Comparison of ENCODE assay signal across 8 cellular contexts in the genomic region with DNA sequence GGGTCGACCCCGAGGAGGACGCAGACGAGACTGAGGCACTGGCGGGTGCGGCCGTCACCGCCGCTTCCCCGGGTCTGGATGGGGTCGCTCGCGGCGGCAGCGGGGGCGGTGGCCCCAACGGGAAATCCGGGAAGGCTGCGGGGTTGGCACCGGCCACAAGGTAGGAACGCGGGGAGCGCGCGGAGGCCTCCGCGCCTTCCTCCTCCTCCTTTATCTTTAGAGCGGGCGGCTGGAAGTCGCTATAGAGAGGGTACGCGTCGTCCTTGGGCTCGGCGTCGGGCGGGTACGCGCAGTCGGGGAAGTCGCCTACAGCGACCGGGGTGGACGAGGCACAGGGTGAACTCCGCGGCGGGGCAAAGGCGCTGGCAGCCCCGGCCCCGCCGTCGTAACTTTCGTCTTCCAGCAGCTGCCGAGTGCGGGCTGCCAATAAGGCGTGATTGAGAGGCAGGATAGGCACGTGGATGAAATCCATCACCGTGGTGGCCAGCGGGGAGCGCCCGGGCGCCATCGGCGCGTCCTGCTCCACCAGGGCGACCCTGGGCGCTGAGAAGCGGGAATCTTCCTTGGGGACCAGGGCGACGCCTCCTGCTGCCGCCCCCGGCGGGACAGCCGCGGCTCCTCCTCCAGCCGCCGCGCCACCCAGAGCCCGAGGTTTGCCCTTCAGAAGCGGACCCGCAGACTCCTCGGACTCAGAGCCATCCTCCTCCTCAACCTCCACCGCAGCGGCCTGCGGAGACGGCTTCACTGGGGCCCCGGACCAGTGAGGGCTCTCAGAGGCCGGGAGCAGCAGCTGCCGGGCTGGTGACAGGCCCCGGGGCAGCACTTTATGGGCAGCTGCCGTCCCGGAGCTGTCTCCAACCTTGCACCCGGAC. TPM values are rescaled to one million over a fixed set of nuclear protein-coding genes. Genes with fewer than 3 reads are reported as not detected.
DNase-seq lines count a peak whose midpoint lies in the region; ATAC-seq, FAIRE-seq and TF ChIP-seq lines count a peak whose summit lies in the region.

No MANE protein-coding gene starts in this region.

- H3K27me3 Mint-ChIP-seq in endothelial cell (ENCODE audit: unreplicated experiment): peaks cover 22% of the 10 kb centered on the region
- H3K27me3 Mint-ChIP-seq in activated T-cell treated with anti-CD3 and anti-CD28 coated beads, Interleukin-2, amount 50 U/mL, for 4 hours (ENCODE audit: low read depth): peaks cover 33% of the 10 kb centered on the region

- peak overlapping the region; percentile 47 for H3K4me3 ChIP-seq in A549
- H3K4me3 ChIP-seq in muscle layer of duodenum (ENCODE audit: low read depth in 1 of 2, low read length in 2 of 2): peak overlapping the region; percentile 61 to 88

- no peak for TF ChIP-seq CTCF in A549 (IDR thresholded peaks at IDR 0.05)
- no peak for TF ChIP-seq CTCF in endothelial cell (IDR thresholded peaks at IDR 0.05; ENCODE audit: unreplicated experiment)

- no peaks in the 10 kb centered on the region for H3K36me3 ChIP-seq in muscle layer of duodenum (ENCODE audit: control insufficient read depth in 1 of 2, insufficient read depth in 2 of 2, low read length in 2 of 2)

- WGBS in A549 (ENCODE audit: missing lambda C conversion rate): 3% methylated on average over 17 of the region's 93 CpGs

- no peak overlapping the region for H3K27ac ChIP-seq in A549
- H3K27ac ChIP-seq in muscle layer of duodenum (ENCODE audit: low read length): peak overlapping the region; percentile 27

- no peak for TF ChIP-seq RAD21 in A549 (conservative IDR thresholded peaks at IDR 0.05 in 1 of 2, IDR thresholded peaks at IDR 0.05 in 1 of 2)

- 0 out of 3 replicates have a peak, but pooled peaks cover 6% of the 10 kb centered on the region for H3K4me1 ChIP-seq in A549
- H3K4me1 ChIP-seq in muscle layer of duodenum (ENCODE audit: control insufficient read depth in 1 of 2, insufficient read depth in 2 of 2, low read length in 2 of 2): peaks cover 0 to 5% of the 10 kb centered on the region in 2 donors

- no peaks in the 10 kb centered on the region; the same call in 2 of the 3 replicates for H3K9me3 ChIP-seq in A549
- no peaks in the 10 kb centered on the region for H3K9me3 ChIP-seq in muscle layer of duodenum (ENCODE audit: control insufficient read depth in 1 of 2, low read length in 2 of 2)

- H3K27me3 ChIP-seq in muscle layer of duodenum (ENCODE audit: low read depth, low read length): peaks cover 5% of the 10 kb centered on the region

- no peaks in the 10 kb centered on the region for H3K9me3 Mint-ChIP-seq in endothelial cell (ENCODE audit: unreplicated experiment)
- peaks cover 5% of the 10 kb centered on the region for H3K9me3 Mint-ChIP-seq in activated T-cell treated with anti-CD3 and anti-CD28 coated beads, Interleukin-2, amount 50 U/mL, for 4 hours

- POLR2A ChIA-PET in A549 (lab: Yijun Ruan, JAX): no interaction called here

- no peak for TF ChIP-seq EP300 in A549 (IDR thresholded peaks at IDR 0.05)

- peak overlapping the region; percentile 88 for H3K4me2 ChIP-seq in A549

- H3K36me3 Mint-ChIP-seq in endothelial cell (ENCODE audit: low read depth, unreplicated experiment): peaks cover 3% of the 10 kb centered on the region
- H3K36me3 Mint-ChIP-seq in activated T-cell treated with anti-CD3 and anti-CD28 coated beads, Interleukin-2, amount 50 U/mL, for 4 hours (ENCODE audit: insufficient read depth): no peaks in the 10 kb centered on the region

- CTCF ChIA-PET in A549 (lab: Yijun Ruan, JAX): no interaction called here

- H3K4me3 Mint-ChIP-seq in endothelial cell (ENCODE audit: unreplicated experiment): no peak overlapping the region
- H3K4me3 Mint-ChIP-seq in activated T-cell treated with anti-CD3 and anti-CD28 coated beads, Interleukin-2, amount 50 U/mL, for 4 hours: no peak overlapping the region

- ATAC-seq in A549: peak; percentile 52 to 72; a peak in 5 of 6 replicates
- no peak for ATAC-seq in activated T-cell treated with anti-CD3 and anti-CD28 coated beads, Interleukin-2, amount 50 U/mL, for 4 hours

- no peak for FAIRE-seq in A549 (lab: Jason Lieb, UNC)

- no peak for DNase-seq in A549 (ENCODE audit: low read depth in 1 of 2, low spot score in 1 of 2)
- DNase-seq in HUDEP-2 (lab: John Stamatoyannopoulos, UW; ENCODE audit: unreplicated experiment in 76 of 76): peak in 48 of 76 experiments; percentile 7 to 71 (median 40)
- DNase-seq in endothelial cell (ENCODE audit: low spot score): peak; percentile 37
- no peak for DNase-seq in NOMO-1 (lab: John Stamatoyannopoulos, UW; ENCODE audit: unreplicated experiment in 2 of 2)
- DNase-seq in superior temporal gyrus (ENCODE audit: extremely low spot score): no peak
- no peak for DNase-seq in RPMI8226
- DNase-seq in activated T-cell treated with anti-CD3 and anti-CD28 coated beads, Interleukin-2, amount 50 U/mL, for 4 hours: no peak

- TF ChIP-seq POLR2A in A549 (IDR thresholded peaks at IDR 0.05; ENCODE audit: low read length): no peak

- peaks cover 3% of the 10 kb centered on the region for H3K4me1 Mint-ChIP-seq in endothelial cell (ENCODE audit: unreplicated experiment)
- H3K4me1 Mint-ChIP-seq in activated T-cell treated with anti-CD3 and anti-CD28 coated beads, Interleukin-2, amount 50 U/mL, for 4 hours (ENCODE audit: low read depth): peaks cover 3% of the 10 kb centered on the region

- no peak overlapping the region for H3K27ac Mint-ChIP-seq in endothelial cell (ENCODE audit: unreplicated experiment)

TF ChIP-seq in A549, 52 proteins besides CTCF, POLR2A, EP300 and RAD21:
- TF ChIP-seq JUN (IDR thresholded peaks at IDR 0.05): no peak
- no peak for TF ChIP-seq HOXB13 (CRISPR knock-in tag; IDR thresholded peaks at IDR 0.05; ENCODE audit: low read depth)
- TF ChIP-seq POLR2AphosphoS2 (conservative IDR thresholded peaks at IDR 0.05; ENCODE audit: low read length): no peak
- TF ChIP-seq ZNF302 (CRISPR knock-in tag; IDR thresholded peaks at IDR 0.05): no peak
- no peak for TF ChIP-seq ZSCAN20 (CRISPR knock-in tag; IDR thresholded peaks at IDR 0.05)

RNA-seq across cellular contexts. Expression of gene PGR, which starts 1.7 kb away (rescaled TPM):
- polyA plus RNA-seq in A549 (2011; rRNA removed) (not detected in 2 replicates), A549 (2017; fragmentation: RNase III; extraction: RNeasy Plus Mini Kit Qiagen cat#74134 plus additional on column Dnase treatment) (not detected in 3 replicates)
- polyA plus RNA-seq in A549 (2012; cell fraction: cytosol; rRNA removed): not detected in 2 replicates
- not detected in 2 replicates for polyA plus RNA-seq in A549 (2012; cell fraction: nucleus; rRNA removed)
- not detected in 2 replicates for polyA minus RNA-seq in A549 (2011; rRNA and poly(A)+ RNA removed)
- not detected for total RNA-seq in endothelial cell (ENCODE audit: unreplicated experiment)
- total RNA-seq in activated T-cell treated with anti-CD3 and anti-CD28 coated beads, Interleukin-2, amount 50 U/mL, for 4 hours: under 1 TPM in 2 of 3 donors, not detected in 1; 0.03 to 0.05 TPM

Comparison
In these comparisons a context has a peak if more than half of its experiments do, and no peak if none do; other contexts are left out.
1. ATAC-seq: peak in A549 (2 of 2); none in activated T-cell treated with anti-CD3 and anti-CD28 coated beads, Interleukin-2, amount 50 U/mL, for 4 hours (0 of 2).
2. DNase-seq: peak in HUDEP-2 (48 of 76) and endothelial cell (single experiment); none in A549 (0 of 2), NOMO-1 (0 of 2), superior temporal gyrus (single experiment), RPMI8226 (single experiment) and activated T-cell treated with anti-CD3 and anti-CD28 coated beads, Interleukin-2, amount 50 U/mL, for 4 hours (single experiment).